1 cellular context compared by ENCODE assay signal in the genomic region with DNA sequence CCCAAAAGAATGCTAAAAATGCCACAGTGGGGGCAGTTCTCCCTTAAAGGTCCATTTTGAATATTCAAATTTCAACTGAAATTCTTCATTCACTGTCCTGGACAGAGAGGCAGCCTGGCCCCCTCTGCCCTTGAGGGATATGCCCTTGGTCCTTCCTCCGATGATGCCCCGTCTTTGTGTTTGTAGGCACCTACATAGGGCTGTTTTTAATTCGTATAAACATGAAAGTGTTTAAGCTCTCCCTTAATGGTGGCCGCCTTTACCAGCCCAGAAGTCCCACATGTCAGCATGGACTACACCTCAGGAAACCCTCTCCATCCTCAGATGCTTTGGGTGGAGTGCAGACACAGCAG.
TF ChIP-seq lines count a peak whose summit lies in the region.

No MANE protein-coding gene starts in this region.

TF ChIP-seq in SK-N-SH, 30 proteins besides CTCF, POLR2A, EP300 and RAD21:
- TF ChIP-seq, protein P1, sequence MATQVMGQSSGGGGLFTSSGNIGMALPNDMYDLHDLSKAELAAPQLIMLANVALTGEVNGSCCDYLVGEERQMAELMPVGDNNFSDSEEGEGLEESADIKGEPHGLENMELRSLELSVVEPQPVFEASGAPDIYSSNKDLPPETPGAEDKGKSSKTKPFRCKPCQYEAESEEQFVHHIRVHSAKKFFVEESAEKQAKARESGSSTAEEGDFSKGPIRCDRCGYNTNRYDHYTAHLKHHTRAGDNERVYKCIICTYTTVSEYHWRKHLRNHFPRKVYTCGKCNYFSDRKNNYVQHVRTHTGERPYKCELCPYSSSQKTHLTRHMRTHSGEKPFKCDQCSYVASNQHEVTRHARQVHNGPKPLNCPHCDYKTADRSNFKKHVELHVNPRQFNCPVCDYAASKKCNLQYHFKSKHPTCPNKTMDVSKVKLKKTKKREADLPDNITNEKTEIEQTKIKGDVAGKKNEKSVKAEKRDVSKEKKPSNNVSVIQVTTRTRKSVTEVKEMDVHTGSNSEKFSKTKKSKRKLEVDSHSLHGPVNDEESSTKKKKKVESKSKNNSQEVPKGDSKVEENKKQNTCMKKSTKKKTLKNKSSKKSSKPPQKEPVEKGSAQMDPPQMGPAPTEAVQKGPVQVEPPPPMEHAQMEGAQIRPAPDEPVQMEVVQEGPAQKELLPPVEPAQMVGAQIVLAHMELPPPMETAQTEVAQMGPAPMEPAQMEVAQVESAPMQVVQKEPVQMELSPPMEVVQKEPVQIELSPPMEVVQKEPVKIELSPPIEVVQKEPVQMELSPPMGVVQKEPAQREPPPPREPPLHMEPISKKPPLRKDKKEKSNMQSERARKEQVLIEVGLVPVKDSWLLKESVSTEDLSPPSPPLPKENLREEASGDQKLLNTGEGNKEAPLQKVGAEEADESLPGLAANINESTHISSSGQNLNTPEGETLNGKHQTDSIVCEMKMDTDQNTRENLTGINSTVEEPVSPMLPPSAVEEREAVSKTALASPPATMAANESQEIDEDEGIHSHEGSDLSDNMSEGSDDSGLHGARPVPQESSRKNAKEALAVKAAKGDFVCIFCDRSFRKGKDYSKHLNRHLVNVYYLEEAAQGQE (IDR thresholded peaks at IDR 0.05; ENCODE audit: low read depth, low read length) = no peak
- TF ChIP-seq MEF2A (IDR thresholded peaks at IDR 0.05; ENCODE audit: borderline replicate concordance, low read depth) = no peak
- TF ChIP-seq TEAD4 (IDR thresholded peaks at IDR 0.05; ENCODE audit: borderline replicate concordance, insufficient read depth) = no peak
- no peak for TF ChIP-seq SMC3 (IDR thresholded peaks at IDR 0.05; ENCODE audit: low read depth, low read length)
- TF ChIP-seq EZH2phosphoT487 (IDR thresholded peaks at IDR 0.05; ENCODE audit: borderline replicate concordance, low read depth) = no peak
- TF ChIP-seq, protein P2, sequence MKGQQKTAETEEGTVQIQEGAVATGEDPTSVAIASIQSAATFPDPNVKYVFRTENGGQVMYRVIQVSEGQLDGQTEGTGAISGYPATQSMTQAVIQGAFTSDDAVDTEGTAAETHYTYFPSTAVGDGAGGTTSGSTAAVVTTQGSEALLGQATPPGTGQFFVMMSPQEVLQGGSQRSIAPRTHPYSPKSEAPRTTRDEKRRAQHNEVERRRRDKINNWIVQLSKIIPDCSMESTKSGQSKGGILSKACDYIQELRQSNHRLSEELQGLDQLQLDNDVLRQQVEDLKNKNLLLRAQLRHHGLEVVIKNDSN (IDR thresholded peaks at IDR 0.05; ENCODE audit: borderline replicate concordance, low read depth) = no peak
- TF ChIP-seq, protein P3, sequence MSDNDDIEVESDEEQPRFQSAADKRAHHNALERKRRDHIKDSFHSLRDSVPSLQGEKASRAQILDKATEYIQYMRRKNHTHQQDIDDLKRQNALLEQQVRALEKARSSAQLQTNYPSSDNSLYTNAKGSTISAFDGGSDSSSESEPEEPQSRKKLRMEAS (IDR thresholded peaks at IDR 0.05; ENCODE audit: low read depth) = no peak
- no peak for TF ChIP-seq GATA2 (CRISPR knock-in tag; IDR thresholded peaks at IDR 0.05)
- no peak for TF ChIP-seq RCOR1 (IDR thresholded peaks at IDR 0.05; ENCODE audit: low read length)
- no peak for TF ChIP-seq ELF1 (IDR thresholded peaks at IDR 0.05)
- no peak for TF ChIP-seq RXRA (IDR thresholded peaks at IDR 0.05; ENCODE audit: borderline replicate concordance, low read depth)
